In the genomic region with DNA sequence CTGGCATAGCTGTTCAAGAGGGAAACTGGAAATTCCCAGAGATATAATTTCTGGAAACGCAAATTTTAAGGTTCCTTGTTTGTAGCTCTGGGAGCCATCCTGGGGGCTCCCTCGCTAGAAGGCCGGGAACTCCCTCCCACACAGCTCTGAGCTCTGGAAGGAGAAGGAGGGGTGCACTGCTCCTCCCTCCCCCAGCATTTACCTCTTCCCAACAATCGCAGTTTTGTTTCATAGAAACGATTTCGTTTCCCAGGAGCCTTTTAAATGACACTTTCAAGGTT, we compare ENCODE assay signal across 20 cellular contexts. TPM values are rescaled to one million over a fixed set of nuclear protein-coding genes. Genes with fewer than 3 reads are reported as not detected.
"Had no signal": no experiment of that assay in that cellular context is flagged by ENCODE, and none has a peak within 500 bp of the region (broad histone marks: within the 10 kb centered on the region; RNA-seq: fewer than 3 reads in every experiment).

No MANE protein-coding gene starts in this region.

- H3K36me3 Mint-ChIP-seq: naive B cell had no signal

- H3K4me3 Mint-ChIP-seq: activated CD4-positive, alpha-beta T cell treated with anti-CD3 and anti-CD28 coated beads, Interleukin-2, amount 10 ng/mL, durations not matched to agents 24 days and 14 days; activated CD8-positive, alpha-beta T cell treated with anti-CD3 and anti-CD28 coated beads for 36 hours; activated naive CD4-positive, alpha-beta T cell treated with anti-CD3 and anti-CD28 coated beads for 36 hours; activated T-cell treated with anti-CD3 and anti-CD28 coated beads, Interleukin-2, amount 50 U/mL, for 4 hours; naive B cell; stimulated activated naive CD8-positive, alpha-beta T cell treated with anti-CD3 and anti-CD28 coated beads, Interleukin-15, Interleukin-2, amounts not matched to agents 100 ng/mL and 50 ng/mL, for 24 hours had no signal

- H3K9me3 ChIP-seq: breast epithelium, gastrocnemius medialis, heart left ventricle, suprapubic skin, transverse colon had no signal

- H3K36me3 ChIP-seq: breast epithelium, gastrocnemius medialis, heart left ventricle, suprapubic skin, transverse colon had no signal

- DNase-seq: activated CD4-positive, alpha-beta T cell treated with anti-CD3 and anti-CD28 coated beads, Interleukin-2, amount 10 ng/mL, durations not matched to agents 24 days and 14 days; activated CD8-positive, alpha-beta T cell treated with anti-CD3 and anti-CD28 coated beads for 36 hours; activated naive CD4-positive, alpha-beta T cell treated with anti-CD3 and anti-CD28 coated beads for 36 hours; activated T-cell treated with anti-CD3 and anti-CD28 coated beads, Interleukin-2, amount 50 U/mL, for 4 hours; anterior cingulate cortex; effector CD4-positive, alpha-beta T cell; gastrocnemius medialis; heart left ventricle; kidney glomerular epithelial cell; left ventricle myocardium superior; naive B cell; T1000 had no signal

- H3K27me3 ChIP-seq: breast epithelium had no signal

- H3K27ac Mint-ChIP-seq: activated CD4-positive, alpha-beta T cell treated with anti-CD3 and anti-CD28 coated beads, Interleukin-2, amount 10 ng/mL, durations not matched to agents 24 days and 14 days; activated CD8-positive, alpha-beta T cell treated with anti-CD3 and anti-CD28 coated beads for 36 hours; activated naive CD4-positive, alpha-beta T cell treated with anti-CD3 and anti-CD28 coated beads for 36 hours; naive B cell; stimulated activated naive CD8-positive, alpha-beta T cell treated with anti-CD3 and anti-CD28 coated beads, Interleukin-15, Interleukin-2, amounts not matched to agents 100 ng/mL and 50 ng/mL, for 24 hours had no signal

- H3K4me1 Mint-ChIP-seq: activated CD4-positive, alpha-beta T cell treated with anti-CD3 and anti-CD28 coated beads, Interleukin-2, amount 10 ng/mL, durations not matched to agents 24 days and 14 days had no signal

- H3K4me3 ChIP-seq: breast epithelium, coronary artery, gastrocnemius medialis, heart left ventricle, suprapubic skin, transverse colon had no signal

- H3K27ac ChIP-seq: breast epithelium, coronary artery, gastrocnemius medialis, heart left ventricle, suprapubic skin, transverse colon had no signal

- H3K9me3 Mint-ChIP-seq: activated CD4-positive, alpha-beta T cell treated with anti-CD3 and anti-CD28 coated beads, Interleukin-2, amount 10 ng/mL, durations not matched to agents 24 days and 14 days; activated CD8-positive, alpha-beta T cell treated with anti-CD3 and anti-CD28 coated beads for 36 hours; activated naive CD4-positive, alpha-beta T cell treated with anti-CD3 and anti-CD28 coated beads for 36 hours; activated T-cell treated with anti-CD3 and anti-CD28 coated beads, Interleukin-2, amount 50 U/mL, for 4 hours; naive B cell; stimulated activated naive CD8-positive, alpha-beta T cell treated with anti-CD3 and anti-CD28 coated beads, Interleukin-15, Interleukin-2, amounts not matched to agents 100 ng/mL and 50 ng/mL, for 24 hours had no signal

- H3K4me1 ChIP-seq: breast epithelium, gastrocnemius medialis, heart left ventricle, suprapubic skin had no signal

RNA-seq across cellular contexts. Expression of a gene that starts 14.0 kb away (rescaled TPM):
- total RNA-seq: activated CD4-positive, alpha-beta T cell treated with anti-CD3 and anti-CD28 coated beads, Interleukin-2, amount 10 ng/mL, durations not matched to agents 24 days and 14 days; activated naive CD4-positive, alpha-beta T cell treated with anti-CD3 and anti-CD28 coated beads for 36 hours; activated T-cell treated with anti-CD3 and anti-CD28 coated beads, Interleukin-2, amount 50 U/mL, for 4 hours; gastrocnemius medialis; heart left ventricle; left ventricle myocardium superior; mononuclear cell; renal cortical epithelial cell; T-helper 1 cell treated with Interleukin-12 subunit alpha and Interleukin-12 subunit beta and Interleukin-4 antibody, amounts not matched to agents 30 ng/mL and 1 ng/mL, for 36 hours had no signal

RNA-seq across cellular contexts. Expression of a gene that starts 19.6 kb away (rescaled TPM):
- total RNA-seq: activated CD4-positive, alpha-beta T cell treated with anti-CD3 and anti-CD28 coated beads, Interleukin-2, amount 10 ng/mL, durations not matched to agents 24 days and 14 days; activated naive CD4-positive, alpha-beta T cell treated with anti-CD3 and anti-CD28 coated beads for 36 hours; activated T-cell treated with anti-CD3 and anti-CD28 coated beads, Interleukin-2, amount 50 U/mL, for 4 hours; gastrocnemius medialis; left ventricle myocardium superior; mononuclear cell; T-helper 1 cell treated with Interleukin-12 subunit alpha and Interleukin-12 subunit beta and Interleukin-4 antibody, amounts not matched to agents 30 ng/mL and 1 ng/mL, for 36 hours; transverse colon had no signal

RNA-seq across cellular contexts. Expression of a gene that starts 48.7 kb away (rescaled TPM):
- total RNA-seq: activated CD4-positive, alpha-beta T cell treated with anti-CD3 and anti-CD28 coated beads, Interleukin-2, amount 10 ng/mL, durations not matched to agents 24 days and 14 days; activated CD8-positive, alpha-beta T cell treated with anti-CD3 and anti-CD28 coated beads for 36 hours; activated naive CD4-positive, alpha-beta T cell treated with anti-CD3 and anti-CD28 coated beads for 36 hours; mononuclear cell; T-helper 1 cell treated with Interleukin-12 subunit alpha and Interleukin-12 subunit beta and Interleukin-4 antibody, amounts not matched to agents 30 ng/mL and 1 ng/mL, for 36 hours had no signal
